Comparison of ENCODE assay signal across 1 cellular context in the genomic region with DNA sequence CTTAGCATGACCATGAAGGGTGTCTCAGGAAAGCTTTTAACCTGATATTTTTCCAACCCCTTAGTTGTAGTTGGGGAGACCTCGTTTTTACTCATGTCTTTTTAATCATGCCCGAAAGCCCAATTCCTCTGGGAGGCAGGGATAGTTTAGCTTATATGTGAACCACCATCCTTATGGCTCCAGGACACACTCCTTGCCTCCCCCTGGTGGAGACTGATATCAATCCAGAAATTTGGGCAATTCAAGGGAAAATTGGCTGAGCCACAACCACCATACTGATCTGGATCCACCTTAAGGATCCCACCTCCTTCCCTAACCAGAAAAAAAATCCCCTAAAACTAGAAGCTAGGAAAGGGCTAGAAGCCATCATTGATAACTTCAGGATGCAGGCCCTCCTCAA.
TF ChIP-seq lines count a peak whose summit lies in the region.

No MANE protein-coding gene starts in this region.

TF ChIP-seq in HCT116, 20 proteins besides CTCF, POLR2A, EP300 and RAD21 (continued from another document):
- TF ChIP-seq, protein P1, sequence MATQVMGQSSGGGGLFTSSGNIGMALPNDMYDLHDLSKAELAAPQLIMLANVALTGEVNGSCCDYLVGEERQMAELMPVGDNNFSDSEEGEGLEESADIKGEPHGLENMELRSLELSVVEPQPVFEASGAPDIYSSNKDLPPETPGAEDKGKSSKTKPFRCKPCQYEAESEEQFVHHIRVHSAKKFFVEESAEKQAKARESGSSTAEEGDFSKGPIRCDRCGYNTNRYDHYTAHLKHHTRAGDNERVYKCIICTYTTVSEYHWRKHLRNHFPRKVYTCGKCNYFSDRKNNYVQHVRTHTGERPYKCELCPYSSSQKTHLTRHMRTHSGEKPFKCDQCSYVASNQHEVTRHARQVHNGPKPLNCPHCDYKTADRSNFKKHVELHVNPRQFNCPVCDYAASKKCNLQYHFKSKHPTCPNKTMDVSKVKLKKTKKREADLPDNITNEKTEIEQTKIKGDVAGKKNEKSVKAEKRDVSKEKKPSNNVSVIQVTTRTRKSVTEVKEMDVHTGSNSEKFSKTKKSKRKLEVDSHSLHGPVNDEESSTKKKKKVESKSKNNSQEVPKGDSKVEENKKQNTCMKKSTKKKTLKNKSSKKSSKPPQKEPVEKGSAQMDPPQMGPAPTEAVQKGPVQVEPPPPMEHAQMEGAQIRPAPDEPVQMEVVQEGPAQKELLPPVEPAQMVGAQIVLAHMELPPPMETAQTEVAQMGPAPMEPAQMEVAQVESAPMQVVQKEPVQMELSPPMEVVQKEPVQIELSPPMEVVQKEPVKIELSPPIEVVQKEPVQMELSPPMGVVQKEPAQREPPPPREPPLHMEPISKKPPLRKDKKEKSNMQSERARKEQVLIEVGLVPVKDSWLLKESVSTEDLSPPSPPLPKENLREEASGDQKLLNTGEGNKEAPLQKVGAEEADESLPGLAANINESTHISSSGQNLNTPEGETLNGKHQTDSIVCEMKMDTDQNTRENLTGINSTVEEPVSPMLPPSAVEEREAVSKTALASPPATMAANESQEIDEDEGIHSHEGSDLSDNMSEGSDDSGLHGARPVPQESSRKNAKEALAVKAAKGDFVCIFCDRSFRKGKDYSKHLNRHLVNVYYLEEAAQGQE (IDR thresholded peaks at IDR 0.05; ENCODE audit: low read depth): no peak
TF ChIP-seq in HCT116: peak in this region for 0.
